ENCODE assay signal across 5 cellular contexts in the genomic region with DNA sequence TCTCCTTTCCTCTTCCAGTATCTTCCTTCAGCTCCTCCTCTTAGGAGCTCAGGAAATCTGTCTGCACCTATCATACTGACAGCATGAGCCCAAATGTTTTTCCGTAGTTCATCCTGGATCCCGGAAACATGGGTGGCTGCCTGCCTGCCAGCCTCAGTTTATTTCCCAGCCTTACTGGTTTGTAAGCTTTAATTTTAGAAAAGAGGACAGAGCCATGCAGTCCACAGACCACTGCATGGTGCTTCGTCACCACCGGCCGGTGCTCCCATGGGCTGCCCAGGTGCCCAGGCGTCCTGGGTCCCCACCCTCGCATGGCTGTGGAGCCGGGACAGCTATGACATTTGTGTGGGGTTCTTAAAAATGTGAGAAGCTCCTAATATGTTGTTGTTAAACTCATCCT. TPM values are rescaled to one million over a fixed set of nuclear protein-coding genes. Genes with fewer than 3 reads are reported as not detected.
"Had no signal": no experiment of that assay in that cellular context is flagged by ENCODE, and none has a peak within 500 bp of the region (broad histone marks: within the 10 kb centered on the region; RNA-seq: fewer than 3 reads in every experiment).

No MANE protein-coding gene starts in this region.

RNA-seq across cellular contexts. Expression of gene DPP6, which starts 24.4 kb away (rescaled TPM):
- total RNA-seq: OCI-LY7, PC-3, PC-9, SJCRH30, SJSA1 had no signal
